In genomic region chr5:175664723-175665122, GRCh38 we compare ENCODE assay signal across 37 cellular contexts. TPM values are rescaled to one million over a fixed set of nuclear protein-coding genes. Genes with fewer than 3 reads are reported as not detected.
"Had no signal": no experiment of that assay in that cellular context is flagged by ENCODE, and none has a peak within 500 bp of the region (broad histone marks: within the 10 kb centered on the region; RNA-seq: fewer than 3 reads in every experiment).

No MANE protein-coding gene starts in this region.

- H3K27me3 ChIP-seq: Peyer's patch had no signal

- H3K27me3 Mint-ChIP-seq: activated CD8-positive, alpha-beta T cell treated with anti-CD3 and anti-CD28 coated beads for 36 hours; activated naive CD4-positive, alpha-beta T cell treated with anti-CD3 and anti-CD28 coated beads, Interleukin-2, amount 10 ng/mL, durations not matched to agents 7 days and 5 days; activated T-helper 17 cell treated with anti-CD3 and anti-CD28 coated beads, Interleukin-2, amount 50 U/mL, for 72 hours had no signal

- H3K4me3 Mint-ChIP-seq: activated B cell treated with CpG ODN at 0.5 μM for 24 hours; activated CD8-positive, alpha-beta T cell treated with anti-CD3 and anti-CD28 coated beads for 36 hours; activated naive CD4-positive, alpha-beta T cell treated with anti-CD3 and anti-CD28 coated beads, Interleukin-2, amount 10 ng/mL, durations not matched to agents 7 days and 5 days; activated T-helper 17 cell treated with anti-CD3 and anti-CD28 coated beads, Interleukin-2, amount 50 U/mL, for 72 hours; brain had no signal

- H3K9me3 ChIP-seq: Peyer's patch had no signal

- DNase-seq: activated B cell treated with CpG ODN at 0.5 μM for 24 hours; activated CD4-positive, alpha-beta T cell treated with anti-CD3 and anti-CD28 coated beads for 48 hours; activated CD4-positive, alpha-beta T cell treated with anti-CD3 and anti-CD28 coated beads, Interleukin-2, amount 50 U/mL, for 4 hours; activated CD4-positive, CD25-positive, alpha-beta regulatory T cell treated with anti-CD3 and anti-CD28 coated beads, Interleukin-2, amount 50 U/mL, for 72 hours; activated CD8-positive, alpha-beta T cell treated with anti-CD3 and anti-CD28 coated beads for 36 hours; activated gamma-delta T cell; activated naive CD4-positive, alpha-beta T cell treated with anti-CD3 and anti-CD28 coated beads, Interleukin-2, amount 10 ng/mL, durations not matched to agents 7 days and 5 days; activated T-cell treated with anti-CD3 and anti-CD28 coated beads, Interleukin-2, amount 50 U/mL, for 1 hour; activated T-cell treated with anti-CD3 and anti-CD28 coated beads, Interleukin-2, amount 50 U/mL, for 72 hours; anterior cingulate cortex; caudate nucleus; cerebellar nuclear complex; Karpas-422; KBM-7; NCI-H1105; NCI-H1417 treated with DMSO at 0.1 percent for 48 hours; NCI-H187 treated with DMSO at 0.1 percent for 48 hours; NCI-H2081; NCI-H2171 treated with DMSO at 0.1 percent for 48 hours; NCI-H2227 treated with DMSO at 0.1 percent for 48 hours; NCI-H446; NCI-H510A treated with DMSO at 0.1 percent for 48 hours; NCI-H526 treated with DMSO at 0.1 percent for 48 hours; NCI-H774; PC-3; Peyer's patch; RPMI8226; SIG-M5; T-helper 1 cell; T-helper 2 cell; T-helper 9 cell had no signal

- H3K36me3 ChIP-seq: Peyer's patch had no signal

- H3K9me3 Mint-ChIP-seq: activated B cell treated with CpG ODN at 0.5 μM for 24 hours; activated CD8-positive, alpha-beta T cell treated with anti-CD3 and anti-CD28 coated beads for 36 hours; activated naive CD4-positive, alpha-beta T cell treated with anti-CD3 and anti-CD28 coated beads, Interleukin-2, amount 10 ng/mL, durations not matched to agents 7 days and 5 days; activated T-cell treated with anti-CD3 and anti-CD28 coated beads, Interleukin-2, amount 50 U/mL, for 72 hours; activated T-helper 17 cell treated with anti-CD3 and anti-CD28 coated beads, Interleukin-2, amount 50 U/mL, for 72 hours had no signal

- H3K4me3 ChIP-seq: Peyer's patch had no signal

- H3K27ac Mint-ChIP-seq: activated B cell treated with CpG ODN at 0.5 μM for 24 hours; activated CD8-positive, alpha-beta T cell treated with anti-CD3 and anti-CD28 coated beads for 36 hours; activated naive CD4-positive, alpha-beta T cell treated with anti-CD3 and anti-CD28 coated beads, Interleukin-2, amount 10 ng/mL, durations not matched to agents 7 days and 5 days; activated T-cell treated with anti-CD3 and anti-CD28 coated beads, Interleukin-2, amount 50 U/mL, for 72 hours; activated T-helper 17 cell treated with anti-CD3 and anti-CD28 coated beads, Interleukin-2, amount 50 U/mL, for 72 hours; brain had no signal

- H3K4me1 ChIP-seq: Peyer's patch had no signal

- H3K36me3 Mint-ChIP-seq: brain had no signal

- H3K27ac ChIP-seq: Peyer's patch, VCaP had no signal

- H3K4me1 Mint-ChIP-seq: activated B cell treated with CpG ODN at 0.5 μM for 24 hours had no signal

- ATAC-seq: activated CD8-positive, alpha-beta T cell treated with anti-CD3 and anti-CD28 coated beads for 36 hours; activated T-cell treated with anti-CD3 and anti-CD28 coated beads, Interleukin-2, amount 50 U/mL, for 72 hours; activated T-helper 17 cell treated with anti-CD3 and anti-CD28 coated beads, Interleukin-2, amount 50 U/mL, for 72 hours; PC-3; SK-N-SH treated with all-trans-retinoic acid at 6 μM for 48 hours had no signal

RNA-seq across cellular contexts. Expression of gene HRH2, which starts 6.9 kb away (rescaled TPM):
- total RNA-seq: activated B cell treated with CpG ODN at 0.5 μM for 24 hours, bronchial epithelial cell, MCF 10A, PC-3 had no signal
